Comparison of ENCODE assay signal across 34 cellular contexts in the genomic region with DNA sequence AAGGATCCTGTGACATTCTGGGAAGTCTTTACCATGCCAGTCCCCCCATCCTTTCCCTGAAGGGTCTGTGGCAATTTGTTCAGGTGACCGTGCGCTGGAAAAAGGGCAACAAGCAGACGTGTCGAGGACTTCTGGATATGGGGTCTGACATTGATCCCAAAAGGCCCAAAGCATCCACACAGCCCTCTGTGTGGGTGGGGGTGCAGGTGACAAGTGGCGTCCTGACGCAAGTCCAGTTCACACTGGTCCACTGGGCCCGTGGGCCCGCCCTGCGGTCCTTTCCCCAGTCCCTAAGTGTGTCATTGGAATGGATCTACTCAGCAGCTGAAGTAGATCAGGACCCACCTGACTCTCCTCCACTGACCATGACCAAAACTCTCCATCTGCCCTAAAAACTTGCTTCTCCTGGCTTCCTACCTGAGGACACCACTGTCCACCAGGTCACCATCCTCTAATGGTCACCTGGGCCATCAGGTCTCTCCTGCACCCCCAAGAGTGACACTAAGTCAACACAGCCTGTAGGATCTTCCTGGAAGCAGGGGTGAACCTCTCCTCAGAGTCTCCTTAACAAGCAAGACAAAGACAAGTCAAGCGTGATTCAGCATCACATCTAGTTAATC.
"Had no signal": no experiment of that assay in that cellular context is flagged by ENCODE, and none has a peak within 500 bp of the region (broad histone marks: within the 10 kb centered on the region; RNA-seq: fewer than 3 reads in every experiment).

No MANE protein-coding gene starts in this region.

- H3K9me3 Mint-ChIP-seq: activated naive CD4-positive, alpha-beta T cell treated with anti-CD3 and anti-CD28 coated beads, Interleukin-2, amount 50 U/mL, for 24 hours; activated T-cell treated with anti-CD3 and anti-CD28 coated beads, Interleukin-2, amount 50 U/mL, for 72 hours; activated T-helper 17 cell treated with anti-CD3 and anti-CD28 coated beads, Interleukin-2, amount 50 U/mL, for 72 hours had no signal

- DNase-seq: activated CD4-positive, alpha-beta T cell treated with anti-CD3 and anti-CD28 coated beads for 1 hour; activated CD4-positive, alpha-beta T cell treated with anti-CD3 and anti-CD28 coated beads for 48 hours; activated CD4-positive, alpha-beta T cell treated with anti-CD3 and anti-CD28 coated beads, Interleukin-2, amount 50 U/mL, for 4 hours; activated CD4-positive, CD25-positive, alpha-beta regulatory T cell; activated CD8-positive, alpha-beta memory T cell treated with anti-CD3 and anti-CD28 coated beads, Interleukin-2, amount 50 U/mL, for 48 hours; activated CD8-positive, alpha-beta T cell treated with anti-CD3 and anti-CD28 coated beads, Interleukin-2, amount 10 ng/mL, durations not matched to agents 7 days and 5 days; activated gamma-delta T cell; activated naive CD4-positive, alpha-beta T cell treated with Interleukin-2 at 50 U/mL for 16 hours; activated T-cell treated with anti-CD3 and anti-CD28 coated beads, Interleukin-2, amount 50 U/mL, for 72 hours; body of pancreas; caudate nucleus; cerebellar nuclear complex; Kasumi-1; KG1; MG63; NCI-H1048; NCI-H1105 treated with DMSO at 0.1 percent for 48 hours; NCI-H1436; NCI-H1694; NCI-H2029; NCI-H345; NCI-H524 treated with DMSO at 0.1 percent for 48 hours; PC-3; Peyer's patch; RPMI8226; SHP77 treated with DMSO at 0.1 percent for 48 hours; SW 1271; T1000; WERI-Rb-1 had no signal

- ATAC-seq: activated CD8-positive, alpha-beta T cell treated with anti-CD3 and anti-CD28 coated beads, Interleukin-2, amount 10 ng/mL, durations not matched to agents 7 days and 5 days; activated T-cell treated with anti-CD3 and anti-CD28 coated beads, Interleukin-2, amount 50 U/mL, for 72 hours; activated T-helper 17 cell treated with anti-CD3 and anti-CD28 coated beads, Interleukin-2, amount 50 U/mL, for 72 hours; body of pancreas; PC-3; SK-N-SH treated with all-trans-retinoic acid at 6 μM for 48 hours had no signal

- H3K36me3 ChIP-seq: adrenal gland, breast epithelium, MG63, Peyer's patch, WERI-Rb-1 had no signal

- H3K27ac Mint-ChIP-seq: activated CD8-positive, alpha-beta T cell treated with anti-CD3 and anti-CD28 coated beads, Interleukin-2, amount 10 ng/mL, durations not matched to agents 7 days and 5 days; activated naive CD4-positive, alpha-beta T cell treated with anti-CD3 and anti-CD28 coated beads, Interleukin-2, amount 50 U/mL, for 24 hours; activated T-cell treated with anti-CD3 and anti-CD28 coated beads, Interleukin-2, amount 50 U/mL, for 72 hours; activated T-helper 17 cell treated with anti-CD3 and anti-CD28 coated beads, Interleukin-2, amount 50 U/mL, for 72 hours had no signal

- H3K27me3 ChIP-seq: body of pancreas, MG63, Peyer's patch had no signal

- H3K4me1 ChIP-seq: adrenal gland, body of pancreas, breast epithelium had no signal

- H3K36me3 Mint-ChIP-seq: activated naive CD4-positive, alpha-beta T cell treated with anti-CD3 and anti-CD28 coated beads, Interleukin-2, amount 50 U/mL, for 24 hours had no signal

- H3K4me3 ChIP-seq: adrenal gland, body of pancreas, breast epithelium, MG63, Peyer's patch had no signal

- H3K4me3 Mint-ChIP-seq: activated CD8-positive, alpha-beta T cell treated with anti-CD3 and anti-CD28 coated beads, Interleukin-2, amount 10 ng/mL, durations not matched to agents 7 days and 5 days; activated naive CD4-positive, alpha-beta T cell treated with anti-CD3 and anti-CD28 coated beads, Interleukin-2, amount 50 U/mL, for 24 hours; activated T-cell treated with anti-CD3 and anti-CD28 coated beads, Interleukin-2, amount 50 U/mL, for 72 hours; activated T-helper 17 cell treated with anti-CD3 and anti-CD28 coated beads, Interleukin-2, amount 50 U/mL, for 72 hours had no signal

- H3K9me3 ChIP-seq: adrenal gland, body of pancreas, breast epithelium, Peyer's patch had no signal

- H3K27ac ChIP-seq: adrenal gland, body of pancreas, breast epithelium, Peyer's patch, WERI-Rb-1 had no signal
